1 cellular context compared by ENCODE assay signal in the genomic region with DNA sequence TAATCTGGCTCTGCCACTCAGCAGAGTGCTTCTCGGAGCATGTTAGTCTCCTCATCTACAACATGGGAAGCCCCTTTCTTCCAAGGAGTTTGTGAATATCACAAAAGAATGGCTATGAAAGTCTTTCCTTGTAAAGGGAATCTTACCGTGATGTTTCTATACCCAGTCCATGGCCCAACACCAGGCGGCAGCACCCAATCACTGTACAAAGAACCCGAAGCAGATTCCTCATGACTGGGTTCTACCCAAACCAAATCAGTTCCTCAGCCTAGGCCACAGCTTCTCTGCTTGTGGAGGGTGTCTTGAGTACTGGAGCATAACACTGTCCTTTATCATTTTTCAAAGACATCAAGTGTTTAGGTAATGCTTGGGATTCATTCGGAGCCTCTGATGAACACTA.
TF ChIP-seq lines count a peak whose summit lies in the region.

No MANE protein-coding gene starts in this region.

TF ChIP-seq in A549, 52 proteins besides CTCF, POLR2A, EP300 and RAD21:
- no peak for TF ChIP-seq RNF2 (IDR thresholded peaks at IDR 0.05; ENCODE audit: borderline replicate concordance, low read depth)
- TF ChIP-seq HOXB13 (CRISPR knock-in tag; IDR thresholded peaks at IDR 0.05; ENCODE audit: low read depth) = no peak
- TF ChIP-seq, protein P1, sequence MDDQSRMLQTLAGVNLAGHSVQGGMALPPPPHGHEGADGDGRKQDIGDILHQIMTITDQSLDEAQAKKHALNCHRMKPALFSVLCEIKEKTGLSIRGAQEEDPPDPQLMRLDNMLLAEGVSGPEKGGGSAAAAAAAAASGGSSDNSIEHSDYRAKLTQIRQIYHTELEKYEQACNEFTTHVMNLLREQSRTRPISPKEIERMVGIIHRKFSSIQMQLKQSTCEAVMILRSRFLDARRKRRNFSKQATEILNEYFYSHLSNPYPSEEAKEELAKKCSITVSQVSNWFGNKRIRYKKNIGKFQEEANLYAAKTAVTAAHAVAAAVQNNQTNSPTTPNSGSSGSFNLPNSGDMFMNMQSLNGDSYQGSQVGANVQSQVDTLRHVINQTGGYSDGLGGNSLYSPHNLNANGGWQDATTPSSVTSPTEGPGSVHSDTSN (IDR thresholded peaks at IDR 0.05) = no peak
- TF ChIP-seq SMC3 (IDR thresholded peaks at IDR 0.05) = no peak
- no peak for TF ChIP-seq GATA3 (IDR thresholded peaks at IDR 0.05; ENCODE audit: borderline replicate concordance)
